15 cellular contexts compared by ENCODE assay signal in genomic region chr6:26131618-26132017, GRCh38.
"Had no signal": no experiment of that assay in that cellular context is flagged by ENCODE, and none has a peak within 500 bp of the region (broad histone marks: within the 10 kb centered on the region; RNA-seq: fewer than 3 reads in every experiment).

No MANE protein-coding gene starts in this region.

- FAIRE-seq: kidney, small intestine had no signal

- H3K9me3 ChIP-seq: gastrocnemius medialis, right atrium auricular region, upper lobe of left lung had no signal

- H3K27ac ChIP-seq: gastrocnemius medialis, right atrium auricular region, upper lobe of left lung had no signal

- H3K4me3 ChIP-seq: gastrocnemius medialis, right atrium auricular region, upper lobe of left lung had no signal

- ATAC-seq: activated T-cell treated with anti-CD3 and anti-CD28 coated beads, Interleukin-2, amount 50 U/mL, for 4 hours; gastrocnemius medialis; left ventricle myocardium superior had no signal

- H3K27me3 ChIP-seq: gastrocnemius medialis, right atrium auricular region, upper lobe of left lung had no signal

- DNase-seq: activated CD4-positive, alpha-beta T cell treated with anti-CD3 and anti-CD28 coated beads, Interleukin-2, amount 50 U/mL, for 4 hours; activated CD4-positive, CD25-positive, alpha-beta regulatory T cell treated with anti-CD3 and anti-CD28 coated beads, Interleukin-2, amount 50 U/mL, for 72 hours; activated gamma-delta T cell; activated T-cell treated with anti-CD3 and anti-CD28 coated beads, Interleukin-2, amount 50 U/mL, for 4 hours; central memory CD4-positive, alpha-beta T cell; cortex of kidney; effector CD8-positive, alpha-beta T cell; gastrocnemius medialis; kidney; left ventricle myocardium superior; small intestine; stimulated activated naive CD4-positive, alpha-beta T cell; upper lobe of left lung had no signal

- H3K27ac Mint-ChIP-seq: mesothelial cell of epicardium had no signal

- H3K4me3 Mint-ChIP-seq: activated T-cell treated with anti-CD3 and anti-CD28 coated beads, Interleukin-2, amount 50 U/mL, for 4 hours; mesothelial cell of epicardium had no signal

- H3K9me3 Mint-ChIP-seq: activated T-cell treated with anti-CD3 and anti-CD28 coated beads, Interleukin-2, amount 50 U/mL, for 4 hours; mesothelial cell of epicardium had no signal
